Comparison of ENCODE assay signal across 17 cellular contexts in the genomic region with DNA sequence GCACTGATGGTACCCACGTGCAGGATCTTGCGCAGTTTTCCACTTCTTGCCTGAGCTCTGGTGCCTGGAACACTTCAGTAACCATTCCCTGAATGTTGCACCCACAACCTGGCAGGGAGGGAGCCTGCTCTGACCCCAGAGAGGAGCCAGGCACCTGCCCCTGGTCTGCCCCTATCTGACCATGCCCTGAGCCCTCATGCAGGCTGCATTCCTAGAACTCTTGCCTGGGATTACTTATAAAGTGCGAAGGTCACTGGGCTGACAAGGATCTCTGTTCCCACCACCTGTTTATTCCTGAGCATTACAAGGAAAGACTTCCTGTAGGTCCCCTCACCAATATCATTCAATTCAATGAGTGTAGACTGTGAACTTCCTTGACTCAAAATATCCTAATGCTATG.
"Had no signal": no experiment of that assay in that cellular context is flagged by ENCODE, and none has a peak within 500 bp of the region (broad histone marks: within the 10 kb centered on the region; RNA-seq: fewer than 3 reads in every experiment).

No MANE protein-coding gene starts in this region.

- ATAC-seq: activated CD8-positive, alpha-beta T cell treated with anti-CD3 and anti-CD28 coated beads, Interleukin-2, amount 10 ng/mL, durations not matched to agents 7 days and 5 days; gastroesophageal sphincter; heart left ventricle had no signal

- H3K27me3 ChIP-seq: gastroesophageal sphincter, thyroid gland had no signal

- H3K4me2 ChIP-seq: SK-N-SH had no signal

- H3K36me3 ChIP-seq: heart left ventricle, left ventricle myocardium inferior, thyroid gland, WERI-Rb-1 had no signal

- H3K9me3 ChIP-seq: gastroesophageal sphincter, heart left ventricle, left ventricle myocardium inferior, SK-N-SH, thyroid gland had no signal

- H3K4me3 ChIP-seq: coronary artery, gastroesophageal sphincter, heart left ventricle, left ventricle myocardium inferior, thyroid gland had no signal

- H3K9me3 Mint-ChIP-seq: stimulated activated naive CD8-positive, alpha-beta T cell treated with anti-CD3 and anti-CD28 coated beads, Interleukin-15, Interleukin-2, amounts not matched to agents 100 ng/mL and 50 ng/mL, for 24 hours had no signal

- H3K4me1 ChIP-seq: thyroid gland had no signal

- H3K27ac Mint-ChIP-seq: activated CD8-positive, alpha-beta T cell treated with anti-CD3 and anti-CD28 coated beads, Interleukin-2, amount 10 ng/mL, durations not matched to agents 7 days and 5 days; activated naive CD8-positive, alpha-beta T cell; stimulated activated naive CD8-positive, alpha-beta T cell treated with anti-CD3 and anti-CD28 coated beads, Interleukin-15, Interleukin-2, amounts not matched to agents 100 ng/mL and 50 ng/mL, for 24 hours had no signal

- H3K27ac ChIP-seq: coronary artery, gastroesophageal sphincter, heart left ventricle, left ventricle myocardium inferior, thyroid gland, WERI-Rb-1 had no signal

- H3K4me3 Mint-ChIP-seq: activated CD8-positive, alpha-beta T cell treated with anti-CD3 and anti-CD28 coated beads, Interleukin-2, amount 10 ng/mL, durations not matched to agents 7 days and 5 days; activated naive CD8-positive, alpha-beta T cell; stimulated activated naive CD8-positive, alpha-beta T cell treated with anti-CD3 and anti-CD28 coated beads, Interleukin-15, Interleukin-2, amounts not matched to agents 100 ng/mL and 50 ng/mL, for 24 hours had no signal

- H3K9me2 ChIP-seq: SK-N-SH had no signal

- DNase-seq: activated CD4-positive, alpha-beta T cell treated with anti-CD3 and anti-CD28 coated beads for 1 hour; activated CD4-positive, alpha-beta T cell treated with anti-CD3 and anti-CD28 coated beads, Interleukin-2, amount 50 U/mL, for 1 hour; activated CD8-positive, alpha-beta T cell treated with anti-CD3 and anti-CD28 coated beads, Interleukin-2, amount 10 ng/mL, durations not matched to agents 7 days and 5 days; cerebellar nuclear complex; heart left ventricle; left ventricle myocardium inferior; nucleus accumbens; retina; SK-N-SH; stimulated activated CD4-positive, alpha-beta T cell treated with anti-CD3 and anti-CD28 coated beads, Interleukin-4, amount 100 ng/mL, for 4 hours; substantia nigra; thyroid gland; WERI-Rb-1 had no signal
